Comparison of ENCODE assay signal across 1 cellular context in the genomic region with DNA sequence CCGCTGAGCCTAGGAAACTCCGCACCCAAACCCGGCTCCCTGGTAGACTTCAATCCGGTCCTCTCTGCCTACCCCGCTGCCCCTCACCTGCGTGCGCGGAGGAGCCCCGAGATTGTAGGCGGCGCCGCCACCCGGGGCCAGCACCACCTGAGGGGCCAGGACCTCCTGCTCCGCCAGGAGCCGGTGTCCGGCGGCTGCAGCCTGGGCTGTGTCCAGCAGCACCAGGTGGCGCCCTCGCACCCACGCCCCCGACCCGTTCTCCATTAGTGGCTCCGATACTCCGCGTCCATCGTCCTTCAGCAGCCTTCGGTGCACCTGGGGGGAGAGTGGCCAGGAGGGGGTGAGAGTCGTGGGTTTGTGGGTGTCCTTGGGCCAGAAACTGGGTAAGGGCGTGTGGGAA.
TF ChIP-seq lines count a peak whose summit lies in the region.

No MANE protein-coding gene starts in this region.

TF ChIP-seq in SK-N-SH treated with all-trans-retinoic acid at 6 μM for 48 hours, 23 proteins besides CTCF, POLR2A, EP300 and RAD21 (continued from another document):
- TF ChIP-seq, protein P1, sequence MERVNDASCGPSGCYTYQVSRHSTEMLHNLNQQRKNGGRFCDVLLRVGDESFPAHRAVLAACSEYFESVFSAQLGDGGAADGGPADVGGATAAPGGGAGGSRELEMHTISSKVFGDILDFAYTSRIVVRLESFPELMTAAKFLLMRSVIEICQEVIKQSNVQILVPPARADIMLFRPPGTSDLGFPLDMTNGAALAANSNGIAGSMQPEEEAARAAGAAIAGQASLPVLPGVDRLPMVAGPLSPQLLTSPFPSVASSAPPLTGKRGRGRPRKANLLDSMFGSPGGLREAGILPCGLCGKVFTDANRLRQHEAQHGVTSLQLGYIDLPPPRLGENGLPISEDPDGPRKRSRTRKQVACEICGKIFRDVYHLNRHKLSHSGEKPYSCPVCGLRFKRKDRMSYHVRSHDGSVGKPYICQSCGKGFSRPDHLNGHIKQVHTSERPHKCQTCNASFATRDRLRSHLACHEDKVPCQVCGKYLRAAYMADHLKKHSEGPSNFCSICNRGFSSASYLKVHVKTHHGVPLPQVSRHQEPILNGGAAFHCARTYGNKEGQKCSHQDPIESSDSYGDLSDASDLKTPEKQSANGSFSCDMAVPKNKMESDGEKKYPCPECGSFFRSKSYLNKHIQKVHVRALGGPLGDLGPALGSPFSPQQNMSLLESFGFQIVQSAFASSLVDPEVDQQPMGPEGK (CRISPR knock-in tag; IDR thresholded peaks at IDR 0.05; ENCODE audit: borderline replicate concordance): no peak
